8 cellular contexts compared by ENCODE assay signal in the genomic region with DNA sequence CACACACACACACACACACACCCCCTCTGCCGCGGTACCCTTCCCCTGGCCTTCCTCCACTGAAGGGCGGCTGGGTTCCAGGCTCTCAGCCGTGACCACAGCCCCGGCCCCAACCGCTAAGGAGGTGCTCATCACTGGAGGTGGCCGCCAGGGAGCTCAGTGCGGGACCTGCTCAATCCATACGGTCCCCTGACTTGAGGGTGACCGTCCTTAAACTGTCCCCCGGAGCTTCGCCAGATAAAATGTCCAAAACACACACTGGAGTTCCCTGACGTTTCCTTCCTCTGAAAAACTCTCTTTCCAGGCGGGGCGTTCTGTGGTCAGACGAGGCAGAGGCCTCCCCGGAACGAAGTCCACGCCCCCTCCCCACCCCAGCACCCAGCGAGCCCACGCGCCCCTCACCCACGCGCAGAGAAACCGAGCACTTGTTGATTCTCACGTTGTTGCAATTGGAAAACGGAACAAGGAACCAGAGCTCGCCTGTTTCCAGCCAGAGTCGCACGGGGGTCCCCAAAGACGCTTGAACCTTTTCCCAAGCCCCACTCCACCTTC. TPM values are rescaled to one million over a fixed set of nuclear protein-coding genes. Genes with fewer than 3 reads are reported as not detected.
DNase-seq lines count a peak whose midpoint lies in the region; ATAC-seq, FAIRE-seq and TF ChIP-seq lines count a peak whose summit lies in the region.

No MANE protein-coding gene starts in this region.

- TF ChIP-seq POLR2A in H1 (IDR thresholded peaks at IDR 0.05; ENCODE audit: control extremely low read depth in 1 of 2, low read depth in 2 of 2, low read length in 2 of 2), result no peak
- no peak for TF ChIP-seq POLR2A in suprapubic skin (IDR thresholded peaks at IDR 0.05)

- H2BK12ac ChIP-seq in H1 (ENCODE audit: low read depth, low read length), result no peak overlapping the region

- no peak for TF ChIP-seq EP300 in H1 (IDR thresholded peaks at IDR 0.05; ENCODE audit: borderline replicate concordance in 1 of 2, low read depth in 2 of 2, low read length in 2 of 2)
- no peak for TF ChIP-seq EP300 in suprapubic skin (IDR thresholded peaks at IDR 0.05)

- peak overlapping the region; percentile 90 to 98 (median 96) for H3K4me3 ChIP-seq in BLaER1 treated with 17β-estradiol and CSF1 and Interleukin-3, amounts not matched to agents 10 nM and 100 nM
- peak overlapping the region; percentile 44 to 84 (median 60) for H3K4me3 ChIP-seq in H1 (ENCODE audit: extremely low read depth in 1 of 4, insufficient read depth in 2 of 4, low read depth in 3 of 4, low read length in 4 of 4)
- H3K4me3 ChIP-seq in mononuclear cell (ENCODE audit: low read length), result peak overlapping the region; percentile 86
- H3K4me3 ChIP-seq in suprapubic skin, result peak overlapping the region; percentile 99

- 22% methylated on average over 22 of the region's 31 CpGs; no CpG with 5 or more reads in 1 of the 2 experiments for WGBS in H1 (ENCODE audit: extremely low coverage in 1 of 2, insufficient coverage in 1 of 2, insufficient read length in 1 of 2, insufficient replicate concordance in 2 of 2, low coverage in 1 of 2, low lambda C conversion rate in 2 of 2, missing lambda C conversion rate in 1 of 2), 2 experiments
- WGBS in suprapubic skin, result 8% methylated on average over 12 of the region's 31 CpGs

- H3K14ac ChIP-seq in H1 (ENCODE audit: insufficient read length), result no peak overlapping the region

- peak overlapping the region; percentile 39; the same call in 1 of the 2 replicates for H4K8ac ChIP-seq in H1 (ENCODE audit: extremely low read depth, insufficient read depth, low read length)

- peak overlapping the region; percentile 91 for H3K27ac Mint-ChIP-seq in activated B cell treated with CpG ODN at 0.5 μM for 24 hours

- H3K4me1 ChIP-seq in BLaER1 treated with 17β-estradiol and CSF1 and Interleukin-3, amounts not matched to agents 10 nM and 100 nM, result peaks cover 68 to 79% (median 74%) of the 10 kb centered on the region in 10 experiments
- H3K4me1 ChIP-seq in H1 (replicated peaks in 1 of 4; ENCODE audit: control insufficient read depth in 3 of 4, insufficient read depth in 4 of 4, low read length in 3 of 4) (peaks cover 0 to 12% (median 5%) of the 10 kb centered on the region in 4 experiments; a peak in 3 of 7 replicates), mononuclear cell (ENCODE audit: insufficient read depth, low read length) (peaks cover 72% of the 10 kb centered on the region), suprapubic skin (peaks cover 70% of the 10 kb centered on the region)

- H3K27me3 ChIP-seq in BLaER1 treated with 17β-estradiol and CSF1 and Interleukin-3, amounts not matched to agents 10 nM and 100 nM, result no peaks in the 10 kb centered on the region
- peaks cover 4 to 40% (median 27%) of the 10 kb centered on the region in 4 experiments; a peak in 6 of 7 replicates for H3K27me3 ChIP-seq in H1 (replicated peaks in 1 of 4; ENCODE audit: control insufficient read depth in 3 of 4, extremely low read depth in 1 of 4, insufficient read depth in 3 of 4, low read length in 3 of 4)
- H3K27me3 ChIP-seq in mononuclear cell (ENCODE audit: insufficient read depth, low read length), result no peaks in the 10 kb centered on the region
- H3K27me3 ChIP-seq in suprapubic skin, result no peaks in the 10 kb centered on the region

- DNase-seq in activated B cell treated with CpG ODN at 0.5 μM for 24 hours (no peak), H1 (ENCODE audit: low read depth in 1 of 2, low spot score in 2 of 2) (no peak), suprapubic skin (ENCODE audit: low spot score in 2 of 2) (no peak), DMS153 treated with DMSO at 0.1 percent for 48 hours (lab: John Stamatoyannopoulos, UW; ENCODE audit: unreplicated experiment) (no peak)

- TF ChIP-seq CTCF in activated B cell treated with CpG ODN at 0.5 μM for 24 hours (IDR thresholded peaks at IDR 0.05), result no peak
- no peak for TF ChIP-seq CTCF in H1 (IDR thresholded peaks at IDR 0.05; ENCODE audit: control extremely low read depth in 1 of 3, insufficient read depth in 1 of 3, low read depth in 1 of 3, low read length in 3 of 3)
- no peak for TF ChIP-seq CTCF in suprapubic skin (IDR thresholded peaks at IDR 0.05)

- ATAC-seq in HG02938 (IDR thresholded peaks at IDR 0.05; ENCODE audit: unreplicated experiment), result peak; percentile 11
- peak; percentile 15 for ATAC-seq in activated B cell treated with CpG ODN at 0.5 μM for 24 hours (ENCODE audit: low read depth)
- ATAC-seq in HG03432 (IDR thresholded peaks at IDR 0.05; ENCODE audit: unreplicated experiment), result no peak

- H4K20me1 ChIP-seq in BLaER1 treated with 17β-estradiol and CSF1 and Interleukin-3, amounts not matched to agents 10 nM and 100 nM, result peaks cover 0 to 14% (median 0%) of the 10 kb centered on the region in 11 experiments; a peak in 3 of 22 replicates
- peaks cover 0 to 2% of the 10 kb centered on the region in 2 experiments for H4K20me1 ChIP-seq in H1 (replicated peaks in 1 of 2; ENCODE audit: control insufficient read depth in 1 of 2, insufficient read depth in 2 of 2, low read length in 2 of 2)

- no peak for FAIRE-seq in H1 (lab: Jason Lieb, UNC)

- peaks cover 36% of the 10 kb centered on the region for H3K36me3 Mint-ChIP-seq in activated B cell treated with CpG ODN at 0.5 μM for 24 hours (ENCODE audit: low read depth)

- H3K4ac ChIP-seq in H1 (replicated peaks; ENCODE audit: insufficient read length, low read depth, low read length), result no peak overlapping the region

- H4K91ac ChIP-seq in H1 (replicated peaks; ENCODE audit: insufficient read length, low read length), result no peak overlapping the region

- H2BK120ac ChIP-seq in H1 (replicated peaks; ENCODE audit: low read depth, low read length), result no peak overlapping the region

- peaks cover 19% of the 10 kb centered on the region; the same call in 1 of the 2 replicates for H3K23me2 ChIP-seq in H1 (ENCODE audit: low read depth, low read length)

- peak overlapping the region; percentile 88 to 99 (median 96) for H3K4me2 ChIP-seq in BLaER1 treated with 17β-estradiol and CSF1 and Interleukin-3, amounts not matched to agents 10 nM and 100 nM
- H3K4me2 ChIP-seq in H1 (ENCODE audit: insufficient read depth in 1 of 2, low read depth in 2 of 2, low read length in 2 of 2), result peak overlapping the region; percentile 77 to 89

- POLR2A ChIA-PET in activated B cell treated with CpG ODN at 0.5 μM for 24 hours (lab: Charles Lee) (interaction anchor here (0.7 to 7.1 kb wide), 22 partner anchors 9 to 131 kb away, joined by 3 to 131 read pairs (median 8); no protein-coding TSS in a partner anchor), H1 (lab: Charles Lee; ENCODE audit: partially characterized antibody) (interaction anchor here (0.7 to 1.0 kb wide), 2 partner anchors 29 to 33 kb away, joined by 3 to 6 read pairs; no protein-coding TSS in a partner anchor)

- H2BK20ac ChIP-seq in H1 (ENCODE audit: low read length), result no peak overlapping the region

- H3K4me3 Mint-ChIP-seq in activated B cell treated with CpG ODN at 0.5 μM for 24 hours, result peak overlapping the region; percentile 95

- H3K79me2 ChIP-seq in H1 (ENCODE audit: control insufficient read depth in 1 of 2, insufficient read depth in 2 of 2, low read length in 2 of 2), result peaks cover 0 to 7% of the 10 kb centered on the region in 2 experiments; a peak in 2 of 4 replicates

- H3K9me3 Mint-ChIP-seq in activated B cell treated with CpG ODN at 0.5 μM for 24 hours, result no peaks in the 10 kb centered on the region

- no peak overlapping the region for H3K56ac ChIP-seq in H1 (replicated peaks; ENCODE audit: insufficient read length, low read depth, low read length)

- no peak overlapping the region for H4K5ac ChIP-seq in H1 (ENCODE audit: insufficient read length, low read depth, low read length)

- H3K36me3 ChIP-seq in BLaER1 treated with 17β-estradiol and CSF1 and Interleukin-3, amounts not matched to agents 10 nM and 100 nM, result peaks cover 0 to 32% (median 18%) of the 10 kb centered on the region in 11 experiments; a peak in 17 of 22 replicates
- H3K36me3 ChIP-seq in H1 (ENCODE audit: control insufficient read depth in 2 of 4, insufficient read depth in 4 of 4, low read length in 3 of 4) (no peaks in the 10 kb centered on the region), suprapubic skin (no peaks in the 10 kb centered on the region)

- no peak overlapping the region for H3K23ac ChIP-seq in H1 (ENCODE audit: insufficient read length)

- peak overlapping the region; percentile 98 to 100 (median 99) for H3K9ac ChIP-seq in BLaER1 treated with 17β-estradiol and CSF1 and Interleukin-3, amounts not matched to agents 10 nM and 100 nM
- H3K9ac ChIP-seq in H1 (replicated peaks in 1 of 4; ENCODE audit: extremely low read depth in 1 of 4, low read depth in 3 of 4, low read length in 3 of 4), result no peak overlapping the region

- peaks cover 70% of the 10 kb centered on the region for H3K4me1 Mint-ChIP-seq in activated B cell treated with CpG ODN at 0.5 μM for 24 hours

- peak overlapping the region; percentile 97 to 100 (median 99) for H3K27ac ChIP-seq in BLaER1 treated with 17β-estradiol and CSF1 and Interleukin-3, amounts not matched to agents 10 nM and 100 nM
- H3K27ac ChIP-seq in H1 (ENCODE audit: low read depth, low read length), result no peak overlapping the region
- peak overlapping the region; percentile 97 for H3K27ac ChIP-seq in suprapubic skin

- no peaks in the 10 kb centered on the region for H3K27me3 Mint-ChIP-seq in activated B cell treated with CpG ODN at 0.5 μM for 24 hours

- H2AK5ac ChIP-seq in H1 (ENCODE audit: low read depth, low read length), result no peak overlapping the region

- H2BK15ac ChIP-seq in H1 (ENCODE audit: low read length), result no peak overlapping the region

- 0 out of 2 replicates have a peak, but pooled peaks cover 2% of the 10 kb centered on the region for H3K79me1 ChIP-seq in H1 (ENCODE audit: low read depth, low read length)

- no peak overlapping the region for H2BK5ac ChIP-seq in H1 (ENCODE audit: low read depth, low read length)

- no peak overlapping the region for H3K18ac ChIP-seq in H1 (ENCODE audit: extremely low read depth, low read length)

- no peak for TF ChIP-seq RAD21 in H1 (IDR thresholded peaks at IDR 0.05 in 1 of 2, conservative IDR thresholded peaks at IDR 0.05 in 1 of 2; ENCODE audit: low read depth in 2 of 2, low read length in 2 of 2)

- CTCF ChIA-PET in activated B cell treated with CpG ODN at 0.5 μM for 24 hours (lab: Charles Lee), result interaction anchor here (0.6 to 3.1 kb wide), 6 partner anchors 18 to 127 kb away, joined by 3 to 12 read pairs (median 4); no protein-coding TSS in a partner anchor
- CTCF ChIA-PET in H1 (lab: Charles Lee; ENCODE audit: partially characterized antibody), result interaction anchor here (0.7 to 1.2 kb wide), 6 partner anchors 8 to 151 kb away, joined by 3 to 5 read pairs (median 4); no protein-coding TSS in a partner anchor

- intact Hi-C loops in activated B cell treated with CpG ODN at 0.5 μM for 24 hours (cut with micrococcal nuclease), result loop anchor here (2.0 to 5.0 kb wide), 2 partner anchors 149 to 638 kb away; no protein-coding TSS in a partner anchor

- H3K9me3 ChIP-seq in BLaER1 treated with 17β-estradiol and CSF1 and Interleukin-3, amounts not matched to agents 10 nM and 100 nM (replicated peaks in 1 of 11), result peaks cover 0 to 5% (median 0%) of the 10 kb centered on the region in 11 experiments; a peak in 1 of 22 replicates
- no peaks in the 10 kb centered on the region for H3K9me3 ChIP-seq in H1 (ENCODE audit: insufficient read depth in 2 of 2, low read depth in 1 of 2, low read length in 1 of 2)
- no peaks in the 10 kb centered on the region for H3K9me3 ChIP-seq in mononuclear cell (ENCODE audit: low read depth, low read length)
- H3K9me3 ChIP-seq in suprapubic skin, result no peaks in the 10 kb centered on the region

- no peak overlapping the region for H2AFZ ChIP-seq in H1 (ENCODE audit: low read length)

RNA-seq across cellular contexts. Expression of a gene that starts 1.4 kb away (rescaled TPM):
- total RNA-seq in activated B cell treated with CpG ODN at 0.5 μM for 24 hours (88.0 and 92.7 TPM in 2 replicates), mononuclear cell (80.7 TPM), suprapubic skin (100 to 1,000 TPM in 1 of 4 donors, 10 to 100 TPM in 3; 37.0 to 100 (median 69.3) TPM)
- total RNA-seq in H1 (2021; fragmentation: NEBNext Ultra II Directional; extraction: Animal tissue kit (Norgen Biotek cat#: 25700)), result 19.2 and 19.3 TPM in 2 replicates
- 6.8 and 7.7 TPM in 2 replicates for polyA plus RNA-seq in H1 (2011; rRNA removed)
- 8.9 TPM for polyA plus RNA-seq in H1 (2011; cell fraction: cytosol; rRNA removed)
- 14.2 TPM for polyA plus RNA-seq in H1 (2011; cell fraction: nucleus; rRNA removed)
- 6.1 to 8.2 TPM (median 7.4 TPM) in 4 replicates for polyA plus RNA-seq in H1 (2012, experiment 1 of 2)
- polyA plus RNA-seq in H1 (2012, experiment 2 of 2), result 2.2 TPM
- polyA plus RNA-seq in H1 (2013, experiment 1 of 2), result 13.3 TPM
- 12.9 TPM for polyA plus RNA-seq in H1 (2013, experiment 2 of 2)
- polyA minus RNA-seq in H1 (2011; rRNA and poly(A)+ RNA removed), result 13.3 and 15.9 TPM in 2 replicates
- 16.8 TPM for polyA minus RNA-seq in H1 (2011; cell fraction: cytosol; rRNA and poly(A)+ RNA removed)
- polyA minus RNA-seq in H1 (2011; cell fraction: nucleus; rRNA and poly(A)+ RNA removed), result 11.4 TPM

Comparison
In these comparisons a context has a peak if more than half of its experiments do, and no peak if none do; other contexts are left out.
1. H3K9ac ChIP-seq: peak in BLaER1 treated with 17β-estradiol and CSF1 and Interleukin-3, amounts not matched to agents 10 nM and 100 nM (11 of 11); none in H1 (0 of 4).
2. Peak in every context shown above with its lines, with median percentiles within 50 percentile points of each other: H3K4me3 ChIP-seq.